In genomic region chr6:53712078-53712477, GRCh38 we compare ENCODE assay signal across 2 cellular contexts.
TF ChIP-seq lines count a peak whose summit lies in the region.

No MANE protein-coding gene starts in this region.

TF ChIP-seq in HepG2, 621 proteins besides CTCF, POLR2A, EP300 and RAD21:
- TF ChIP-seq AGO1 (IDR thresholded peaks at IDR 0.05; ENCODE audit: low read depth, low read length, poor library complexity, severe bottlenecking) (no peak), TRAFD1 (CRISPR knock-in tag; IDR thresholded peaks at IDR 0.05; ENCODE audit: borderline replicate concordance) (no peak), MAFK (conservative IDR thresholded peaks at IDR 0.05 in 1 of 2, IDR thresholded peaks at IDR 0.05 in 1 of 2; ENCODE audit: low read length in 2 of 2) (peak; percentile 94 to 96), MAFG (CRISPR knock-in tag; IDR thresholded peaks at IDR 0.05) (no peak), FOXO4 (CRISPR knock-in tag; conservative IDR thresholded peaks at IDR 0.05) (no peak), MAFF (IDR thresholded peaks at IDR 0.05; ENCODE audit: low read depth, low read length) (peak; percentile 94), PAX8 (CRISPR knock-in tag; IDR thresholded peaks at IDR 0.05; ENCODE audit: borderline replicate concordance) (no peak)
TF ChIP-seq in HepG2: peak in this region for 2.

TF ChIP-seq in K562, 482 proteins besides CTCF, POLR2A, EP300 and RAD21:
- no peak for TF ChIP-seq HNRNPLL (IDR thresholded peaks at IDR 0.05; ENCODE audit: low read depth, low read length, poor library complexity, severe bottlenecking)
- peak; percentile 67 for TF ChIP-seq C11orf30 (IDR thresholded peaks at IDR 0.05; ENCODE audit: low read depth)
- TF ChIP-seq MAFF (IDR thresholded peaks at IDR 0.05; ENCODE audit: low read length) = peak; percentile 67
- TF ChIP-seq PYGO2 (tag; IDR thresholded peaks at IDR 0.05) = no peak
- peak; percentile 68 for TF ChIP-seq MAFG (tag; conservative IDR thresholded peaks at IDR 0.05)
- TF ChIP-seq, protein P1, sequence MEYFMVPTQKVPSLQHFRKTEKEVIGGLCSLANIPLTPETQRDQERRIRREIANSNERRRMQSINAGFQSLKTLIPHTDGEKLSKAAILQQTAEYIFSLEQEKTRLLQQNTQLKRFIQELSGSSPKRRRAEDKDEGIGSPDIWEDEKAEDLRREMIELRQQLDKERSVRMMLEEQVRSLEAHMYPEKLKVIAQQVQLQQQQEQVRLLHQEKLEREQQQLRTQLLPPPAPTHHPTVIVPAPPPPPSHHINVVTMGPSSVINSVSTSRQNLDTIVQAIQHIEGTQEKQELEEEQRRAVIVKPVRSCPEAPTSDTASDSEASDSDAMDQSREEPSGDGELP (CRISPR knock-in tag; IDR thresholded peaks at IDR 0.05; ENCODE audit: borderline replicate concordance) = no peak
- TF ChIP-seq, protein P2, sequence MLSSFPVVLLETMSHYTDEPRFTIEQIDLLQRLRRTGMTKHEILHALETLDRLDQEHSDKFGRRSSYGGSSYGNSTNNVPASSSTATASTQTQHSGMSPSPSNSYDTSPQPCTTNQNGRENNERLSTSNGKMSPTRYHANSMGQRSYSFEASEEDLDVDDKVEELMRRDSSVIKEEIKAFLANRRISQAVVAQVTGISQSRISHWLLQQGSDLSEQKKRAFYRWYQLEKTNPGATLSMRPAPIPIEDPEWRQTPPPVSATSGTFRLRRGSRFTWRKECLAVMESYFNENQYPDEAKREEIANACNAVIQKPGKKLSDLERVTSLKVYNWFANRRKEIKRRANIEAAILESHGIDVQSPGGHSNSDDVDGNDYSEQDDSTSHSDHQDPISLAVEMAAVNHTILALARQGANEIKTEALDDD (IDR thresholded peaks at IDR 0.05) = no peak
- TF ChIP-seq STAG1 (CRISPR knock-in tag; IDR thresholded peaks at IDR 0.05; ENCODE audit: borderline replicate concordance) = no peak
- no peak for TF ChIP-seq TEAD2 (tag; IDR thresholded peaks at IDR 0.05)
- peak; percentile 38; the same call in 1 of the 2 replicates for TF ChIP-seq MAFK (IDR thresholded peaks at IDR 0.05; ENCODE audit: low read length)
- no peak for TF ChIP-seq NFYB (IDR thresholded peaks at IDR 0.05; ENCODE audit: extremely low read depth, insufficient read length)
- TF ChIP-seq ZNF316 (IDR thresholded peaks at IDR 0.05) = peak; percentile 75
